Comparison of ENCODE assay signal across 1 cellular context in genomic region chr15:34853001-34853758, GRCh38.
TF ChIP-seq lines count a peak whose summit lies in the region.

No MANE protein-coding gene starts in this region.

TF ChIP-seq in SK-N-SH, 30 proteins besides CTCF, POLR2A, EP300 and RAD21 (continued from another document):
- TF ChIP-seq MXI1 (IDR thresholded peaks at IDR 0.05; ENCODE audit: low read depth, low read length) (no peak), RCOR1 (IDR thresholded peaks at IDR 0.05; ENCODE audit: low read length) (no peak), MEF2A (IDR thresholded peaks at IDR 0.05; ENCODE audit: borderline replicate concordance, low read depth) (no peak), NRF1 (IDR thresholded peaks at IDR 0.05; ENCODE audit: low read depth, low read length) (no peak), FOXM1 (IDR thresholded peaks at IDR 0.05; ENCODE audit: low read depth) (no peak)
